Comparison of ENCODE assay signal across 1 cellular context in genomic region chr11:47918370-47918690, GRCh38.
TF ChIP-seq lines count a peak whose summit lies in the region.

No MANE protein-coding gene starts in this region.

TF ChIP-seq in GM12878, 131 proteins besides CTCF, POLR2A, EP300 and RAD21 (continued from another document):
- TF ChIP-seq, protein P1, sequence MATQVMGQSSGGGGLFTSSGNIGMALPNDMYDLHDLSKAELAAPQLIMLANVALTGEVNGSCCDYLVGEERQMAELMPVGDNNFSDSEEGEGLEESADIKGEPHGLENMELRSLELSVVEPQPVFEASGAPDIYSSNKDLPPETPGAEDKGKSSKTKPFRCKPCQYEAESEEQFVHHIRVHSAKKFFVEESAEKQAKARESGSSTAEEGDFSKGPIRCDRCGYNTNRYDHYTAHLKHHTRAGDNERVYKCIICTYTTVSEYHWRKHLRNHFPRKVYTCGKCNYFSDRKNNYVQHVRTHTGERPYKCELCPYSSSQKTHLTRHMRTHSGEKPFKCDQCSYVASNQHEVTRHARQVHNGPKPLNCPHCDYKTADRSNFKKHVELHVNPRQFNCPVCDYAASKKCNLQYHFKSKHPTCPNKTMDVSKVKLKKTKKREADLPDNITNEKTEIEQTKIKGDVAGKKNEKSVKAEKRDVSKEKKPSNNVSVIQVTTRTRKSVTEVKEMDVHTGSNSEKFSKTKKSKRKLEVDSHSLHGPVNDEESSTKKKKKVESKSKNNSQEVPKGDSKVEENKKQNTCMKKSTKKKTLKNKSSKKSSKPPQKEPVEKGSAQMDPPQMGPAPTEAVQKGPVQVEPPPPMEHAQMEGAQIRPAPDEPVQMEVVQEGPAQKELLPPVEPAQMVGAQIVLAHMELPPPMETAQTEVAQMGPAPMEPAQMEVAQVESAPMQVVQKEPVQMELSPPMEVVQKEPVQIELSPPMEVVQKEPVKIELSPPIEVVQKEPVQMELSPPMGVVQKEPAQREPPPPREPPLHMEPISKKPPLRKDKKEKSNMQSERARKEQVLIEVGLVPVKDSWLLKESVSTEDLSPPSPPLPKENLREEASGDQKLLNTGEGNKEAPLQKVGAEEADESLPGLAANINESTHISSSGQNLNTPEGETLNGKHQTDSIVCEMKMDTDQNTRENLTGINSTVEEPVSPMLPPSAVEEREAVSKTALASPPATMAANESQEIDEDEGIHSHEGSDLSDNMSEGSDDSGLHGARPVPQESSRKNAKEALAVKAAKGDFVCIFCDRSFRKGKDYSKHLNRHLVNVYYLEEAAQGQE (IDR thresholded peaks at IDR 0.05; ENCODE audit: low read depth, low read length), result no peak
- TF ChIP-seq TCF12 (IDR thresholded peaks at IDR 0.05; ENCODE audit: low read depth, low read length) (no peak), MYC (IDR thresholded peaks at IDR 0.05; ENCODE audit: insufficient read depth, insufficient read length, insufficient replicate concordance, low read length, severe bottlenecking) (no peak), PAX8 (IDR thresholded peaks at IDR 0.05) (no peak), PRDM15 (CRISPR knock-in tag; IDR thresholded peaks at IDR 0.05) (no peak), MEF2B (IDR thresholded peaks at IDR 0.05; ENCODE audit: partially characterized antibody, poor library complexity, severe bottlenecking) (no peak), RUNX3 (IDR thresholded peaks at IDR 0.05; ENCODE audit: low read length) (no peak), ZBTB4 (CRISPR knock-in tag; IDR thresholded peaks at IDR 0.05) (no peak)
